Comparison of ENCODE assay signal across 1 cellular context in the genomic region with DNA sequence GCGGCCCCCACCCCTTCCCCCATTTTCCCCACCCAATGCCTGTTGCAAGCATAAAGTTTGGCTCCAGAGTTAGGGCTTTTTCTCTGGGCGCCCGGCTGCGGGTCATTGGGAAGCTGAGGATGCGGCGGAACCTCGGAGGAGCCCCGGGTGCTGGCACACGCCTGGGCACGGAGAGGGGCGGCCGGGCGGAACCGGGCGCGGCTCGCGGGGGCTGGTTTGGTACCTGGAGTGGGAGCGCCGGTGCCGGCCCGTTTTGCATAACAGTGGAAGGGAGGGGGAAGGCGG.
A peak's percentile ranks its signal among the peaks of the same experiment; 100 is the strongest.
TF ChIP-seq lines count a peak whose summit lies in the region.

No MANE protein-coding gene starts in this region.

TF ChIP-seq in A549, 52 proteins besides CTCF, POLR2A, EP300 and RAD21 (continued from another document):
- TF ChIP-seq CEBPB (IDR thresholded peaks at IDR 0.05) = 0 out of 4 replicates have a peak, but pooled peaks of 1 of the 2 experiments have one; percentile 30
